ENCODE assay signal across 8 cellular contexts in genomic region chr22:38468761-38469305, GRCh38. TPM values are rescaled to one million over a fixed set of nuclear protein-coding genes. Genes with fewer than 3 reads are reported as not detected.
DNase-seq lines count a peak whose midpoint lies in the region; FAIRE-seq and TF ChIP-seq lines count a peak whose summit lies in the region.
"Had no signal": no experiment of that assay in that cellular context is flagged by ENCODE, and none has a peak within 500 bp of the region (broad histone marks: within the 10 kb centered on the region; RNA-seq: fewer than 3 reads in every experiment).

No MANE protein-coding gene starts in this region.

- CTCF ChIA-PET in A673 (lab: Charles Lee) = no interaction called here

- intact Hi-C loops in tibial artery (cut with DNase I; ENCODE audit: low total_unique reads) (no loop called here), A673 (cut with micrococcal nuclease; ENCODE audit: unreplicated experiment) (no loop called here)

- peak overlapping the region; percentile 76 for H3K4me3 ChIP-seq in HFF-Myc (replicated peaks; ENCODE audit: low read depth, low read length)
- H3K4me3 ChIP-seq in mucosa of stomach (ENCODE audit: low read length) = peak overlapping the region; percentile 87
- peak overlapping the region; percentile 45 to 56 for H3K4me3 ChIP-seq in tibial artery
- H3K4me3 ChIP-seq in A673 (ENCODE audit: low read depth, low read length, poor library complexity, severe bottlenecking) = no peak overlapping the region

- no peak for DNase-seq in HFF-Myc (ENCODE audit: extremely low read depth, low read depth)
- peak; percentile 48 for DNase-seq in ecto neural progenitor cell (ENCODE audit: low spot score)
- DNase-seq in tibial artery = peak in 1 of 2 donors; percentile 61
- no peak for DNase-seq in GM19239 (ENCODE audit: insufficient read length, low spot score)
- DNase-seq in A673 (ENCODE audit: low spot score) = no peak
- DNase-seq in RCC 7860 (ENCODE audit: low spot score) = no peak

- H3K27ac ChIP-seq in tibial artery (no peak overlapping the region), A673 (ENCODE audit: low read depth, low read length, poor library complexity, severe bottlenecking) (no peak overlapping the region)

- no peaks in the 10 kb centered on the region for H3K36me3 ChIP-seq in mucosa of stomach (ENCODE audit: control insufficient read depth, insufficient read depth, low read length)
- no peaks in the 10 kb centered on the region for H3K36me3 ChIP-seq in tibial artery
- no peaks in the 10 kb centered on the region for H3K36me3 ChIP-seq in A673 (ENCODE audit: insufficient read depth, low read length, poor library complexity, severe bottlenecking)

- H3K9me3 ChIP-seq in mucosa of stomach (ENCODE audit: control insufficient read depth, low read length) (no peaks in the 10 kb centered on the region), tibial artery (no peaks in the 10 kb centered on the region), A673 (ENCODE audit: low read depth, low read length, poor library complexity, severe bottlenecking) (no peaks in the 10 kb centered on the region)

- no peak for FAIRE-seq in GM19239 (lab: Jason Lieb, UNC)
- FAIRE-seq in RCC 7860 (lab: Jason Lieb, UNC) = no peak
- FAIRE-seq: HTR-8/SVneo had no signal

- TF ChIP-seq CTCF in HFF-Myc (IDR thresholded peaks at IDR 0.05; ENCODE audit: low read depth, low read length, missing control alignments) (no peak), tibial artery (IDR thresholded peaks at IDR 0.05) (no peak), A673 (conservative IDR thresholded peaks at IDR 0.05; ENCODE audit: low read depth, low read length) (no peak)

- H3K9ac ChIP-seq in mucosa of stomach (ENCODE audit: low read length) = peak overlapping the region; percentile 81

- BruUV-seq in A673 (replicated peaks; lab: Mats Ljungman, UMichigan) = no TSS peak

- H3K27me3 ChIP-seq in mucosa of stomach (ENCODE audit: control insufficient read depth, insufficient read depth, low read length) (peaks cover 7% of the 10 kb centered on the region), tibial artery (peaks cover 0 to 31% of the 10 kb centered on the region in 2 donors), A673 (replicated peaks; ENCODE audit: insufficient read depth, low read depth, low read length, poor library complexity) (no peaks in the 10 kb centered on the region)

- POLR2A ChIA-PET in A673 (lab: Charles Lee; ENCODE audit: low non-redundant PET) = no interaction called here

- H3K4me1 ChIP-seq in mucosa of stomach (ENCODE audit: control insufficient read depth, insufficient read depth, low read length) = peaks cover 15% of the 10 kb centered on the region
- H3K4me1 ChIP-seq in tibial artery = peaks cover 0 to 17% (median 12%) of the 10 kb centered on the region in 4 donors
- H3K4me1 ChIP-seq in A673 (ENCODE audit: insufficient read depth, low read length, poor library complexity, severe bottlenecking) = peaks cover 5% of the 10 kb centered on the region

RNA-seq across cellular contexts. Expression of gene KDELR3, which starts 0.9 kb away (rescaled TPM):
- 4.0 and 6.5 TPM in 2 replicates for total RNA-seq in A673 (2021)

RNA-seq across cellular contexts. Expression of gene KCNJ4, which starts 13.8 kb away (rescaled TPM):
- 1.0 and 1.4 TPM in 2 replicates for total RNA-seq in A673 (2021)

RNA-seq across cellular contexts. Expression of gene DDX17, which starts 37.3 kb away (rescaled TPM):
- 343 and 350 TPM in 2 replicates for total RNA-seq in A673 (2021)
